Comparison of ENCODE assay signal across 23 cellular contexts in genomic region chr17:35529868-35530267, GRCh38. TPM values are rescaled to one million over a fixed set of nuclear protein-coding genes. Genes with fewer than 3 reads are reported as not detected.
"Had no signal": no experiment of that assay in that cellular context is flagged by ENCODE, and none has a peak within 500 bp of the region (broad histone marks: within the 10 kb centered on the region; RNA-seq: fewer than 3 reads in every experiment).

No MANE protein-coding gene starts in this region.

- H3K27ac ChIP-seq: body of pancreas, colonic mucosa, hepatocyte, prostate gland, testis, upper lobe of left lung, WERI-Rb-1 had no signal

- H3K4me3 ChIP-seq: body of pancreas, colonic mucosa, esophagus squamous epithelium, hepatocyte, prostate gland, skin epidermis, testis, upper lobe of left lung had no signal

- H3K27me3 Mint-ChIP-seq: activated naive CD4-positive, alpha-beta T cell treated with anti-CD3 and anti-CD28 coated beads, Interleukin-2, amount 10 ng/mL, durations not matched to agents 7 days and 5 days had no signal

- H3K4me1 Mint-ChIP-seq: neural crest cell had no signal

- DNase-seq: activated naive CD4-positive, alpha-beta T cell treated with anti-CD3 and anti-CD28 coated beads, Interleukin-2, amount 10 ng/mL, durations not matched to agents 7 days and 5 days; amygdala; body of pancreas; caudate nucleus; colonic mucosa; esophagus squamous epithelium; kidney; left ventricle myocardium superior; mesenchymal stem cell; right cardiac atrium; stimulated activated CD4-positive, alpha-beta T cell treated with anti-CD3 and anti-CD28 coated beads, Interleukin-15, amount 100 ng/mL, for 24 hours; stimulated activated CD4-positive, alpha-beta T cell treated with anti-CD3 and anti-CD28 coated beads, Interleukin-4, amount 100 ng/mL, for 24 hours; stimulated activated naive CD4-positive, alpha-beta T cell treated with Interleukin-2 at 50 U/mL for 16 hours; testis; upper lobe of left lung; WERI-Rb-1 had no signal

- H3K36me3 ChIP-seq: colonic mucosa, esophagus squamous epithelium, prostate gland, upper lobe of left lung, WERI-Rb-1 had no signal

- H3K27me3 ChIP-seq: body of pancreas, colonic mucosa, esophagus squamous epithelium, testis, upper lobe of left lung had no signal

- H3K4me3 Mint-ChIP-seq: neural crest cell had no signal

- H3K9me3 ChIP-seq: body of pancreas, colonic mucosa, esophagus squamous epithelium, prostate gland, testis, upper lobe of left lung had no signal

- H3K4me1 ChIP-seq: body of pancreas, colonic mucosa, esophagus squamous epithelium, prostate gland, testis had no signal

- ATAC-seq: body of pancreas, left ventricle myocardium superior, right cardiac atrium, Right ventricle myocardium inferior had no signal

RNA-seq across cellular contexts. Expression of gene SLFN12L, which starts 7.6 kb away (rescaled TPM):
- total RNA-seq: fibroblast of villous mesenchyme, glomerular endothelial cell, neural crest cell had no signal
- polyA plus RNA-seq: hepatocyte had no signal

RNA-seq across cellular contexts. Expression of gene SLFN14, which starts 30.8 kb away (rescaled TPM):
- total RNA-seq: body of pancreas, colonic mucosa, esophagus squamous epithelium, fibroblast of villous mesenchyme, hepatocyte, left ventricle myocardium superior, neural crest cell, prostate gland, right cardiac atrium, Right ventricle myocardium inferior had no signal
- polyA plus RNA-seq: hepatocyte, right cardiac atrium had no signal
